9 cellular contexts compared by ENCODE assay signal in genomic region chrX:156029707-156030442, GRCh38. TPM values are rescaled to one million over a fixed set of nuclear protein-coding genes. Genes with fewer than 3 reads are reported as not detected.
DNase-seq lines count a peak whose midpoint lies in the region; ATAC-seq, FAIRE-seq and TF ChIP-seq lines count a peak whose summit lies in the region.
"Not testable (repeated sequence)": the region's sequence is repeated elsewhere in the genome, so short reads cannot be mapped to it uniquely, and the experiment has no call there.
"Had no signal": no experiment of that assay in that cellular context is flagged by ENCODE, and none has a peak within 500 bp of the region (broad histone marks: within the 10 kb centered on the region; RNA-seq: fewer than 3 reads in every experiment).

No MANE protein-coding gene starts in this region.

- H3K9ac ChIP-seq in K562 (ENCODE audit: insufficient read depth in 1 of 2, low read depth in 2 of 2, low read length in 2 of 2); mesendoderm (ENCODE audit: low read length): not testable (repeated sequence)

- H3K4ac ChIP-seq in mesendoderm (ENCODE audit: low read depth, low read length): not testable (repeated sequence)

- not testable (repeated sequence) for H3K4me1 ChIP-seq in GM23338 (ENCODE audit: insufficient read depth); RWPE2 (ENCODE audit: insufficient read depth, poor library complexity, severe bottlenecking); K562 (replicated peaks in 1 of 2; ENCODE audit: control insufficient read depth in 2 of 2, insufficient read depth in 2 of 2, low read length in 2 of 2); mesendoderm (ENCODE audit: control insufficient read depth, low read depth, low read length)

- ATAC-seq in GM23338, K562: not testable (repeated sequence)
- ATAC-seq in RWPE2 (ENCODE audit: low read depth): peak; percentile 58; the same call in 2 of the 3 replicates

- H2BK120ac ChIP-seq in mesendoderm (ENCODE audit: low read depth, low read length): not testable (repeated sequence)

- BruUV-seq in K562 (replicated peaks; lab: Mats Ljungman, UMichigan): not testable (repeated sequence)

- H3K36me3 ChIP-seq in GM23338 (ENCODE audit: insufficient read depth); RWPE2 (ENCODE audit: low read depth); K562 (ENCODE audit: control insufficient read depth, insufficient read depth, low read length); mesendoderm (ENCODE audit: control insufficient read depth, insufficient read depth, low read length): not testable (repeated sequence)

- not testable (repeated sequence) for H2BK15ac ChIP-seq in mesendoderm (replicated peaks; ENCODE audit: low read depth)

- CTCF ChIA-PET in K562 (lab: Yijun Ruan, JAX; ENCODE audit: low intra/inter-chr PET ratio): not testable (repeated sequence)

- H3K56ac ChIP-seq in mesendoderm (ENCODE audit: low read length): not testable (repeated sequence)

- not testable (repeated sequence) for H3K23ac ChIP-seq in mesendoderm (ENCODE audit: low read length)

- not testable (repeated sequence) for H3K27me3 ChIP-seq in GM23338 (ENCODE audit: insufficient read depth); RWPE2 (ENCODE audit: insufficient read depth, poor library complexity, severe bottlenecking); K562 (ENCODE audit: control insufficient read depth in 2 of 2, insufficient read depth in 2 of 2, low read length in 2 of 2); mesendoderm (ENCODE audit: insufficient read depth, low read length, poor library complexity)

- not testable (repeated sequence) for H3K9me3 ChIP-seq in RWPE2 (ENCODE audit: severe bottlenecking); K562 (replicated peaks; ENCODE audit: control insufficient read depth, insufficient read depth, low read depth, low read length)

- H3F3A ChIP-seq in GM23338 (replicated peaks; ENCODE audit: low read depth): not testable (repeated sequence)

- TF ChIP-seq RAD21 in K562 (CRISPR knock-in tag; conservative IDR thresholded peaks at IDR 0.05 in 1 of 2, IDR thresholded peaks at IDR 0.05 in 1 of 2): not testable (repeated sequence)

- not testable (repeated sequence) for FAIRE-seq in K562 (lab: Jason Lieb, UNC)

- H3K27ac Mint-ChIP-seq in GM23338: not testable (repeated sequence)

- not testable (repeated sequence) for H3K4me3 ChIP-seq in GM23338; RWPE2 (ENCODE audit: severe bottlenecking); K562; mesendoderm (ENCODE audit: low read length)

- in situ Hi-C loops in ACHN (cut with HindIII; ENCODE audit: low pct_ligation_motif_present, low pct_unique_long_range_greater_than_20kb, low sequenced_read_pairs); K562 (cut with MboI): not testable (repeated sequence)

- H3K36me3 Mint-ChIP-seq in GM23338 (ENCODE audit: low read depth): not testable (repeated sequence)

- H3K4me1 Mint-ChIP-seq in GM23338: not testable (repeated sequence)

- DNase-seq in ACHN (peak; percentile 12), GM23338 (ENCODE audit: low spot score) (peak; percentile 12), K562 (ENCODE audit: extremely low read depth in 1 of 4, low spot score in 3 of 4) (peak in 1 of 4 experiments; percentile 45), foreskin melanocyte (peak; percentile 14), left kidney (ENCODE audit: low read depth, low spot score) (peak; percentile 51), mesendoderm (peak; percentile 16), smooth muscle cell of the brain vasculature (ENCODE audit: low read depth, low spot score) (peak; percentile 35)
- DNase-seq in RWPE2 (ENCODE audit: low spot score): not testable (repeated sequence)

- not testable (repeated sequence) for TF ChIP-seq EP300 in K562 (IDR thresholded peaks at IDR 0.05; ENCODE audit: low read length)

- H3K27ac ChIP-seq in GM23338 (ENCODE audit: low read depth); RWPE2 (ENCODE audit: poor library complexity, severe bottlenecking); K562 (ENCODE audit: extremely low read depth, low read depth, low read length); mesendoderm (ENCODE audit: low read depth, low read length): not testable (repeated sequence)

- not testable (repeated sequence) for H3K79me1 ChIP-seq in mesendoderm (ENCODE audit: low read length)

- not testable (repeated sequence) for H4K5ac ChIP-seq in mesendoderm (ENCODE audit: low read length)

- H3K18ac ChIP-seq in mesendoderm (ENCODE audit: low read length): not testable (repeated sequence)

- TF ChIP-seq CTCF in GM23338 (conservative IDR thresholded peaks at IDR 0.05; ENCODE audit: low read depth in 2 of 2); RWPE2 (IDR thresholded peaks at IDR 0.05; ENCODE audit: poor library complexity, severe bottlenecking); K562 (IDR thresholded peaks at IDR 0.05 in 2 of 3, conservative IDR thresholded peaks at IDR 0.05 in 1 of 3; ENCODE audit: insufficient read depth in 2 of 3, low read depth in 1 of 3, low read length in 3 of 3): not testable (repeated sequence)

- intact Hi-C loops in K562 (cut with micrococcal nuclease): not testable (repeated sequence)

- H3K9me1 ChIP-seq in K562 (ENCODE audit: control insufficient read depth, insufficient read depth, low read length): not testable (repeated sequence)

- no CpG with 5 or more reads among the region's 9 CpGs for WGBS in K562 (ENCODE audit: insufficient coverage, low coverage, missing lambda C conversion rate)
- no CpG with 5 or more reads among the region's 9 CpGs for WGBS in mesendoderm (ENCODE audit: extremely low coverage, insufficient coverage, low lambda C conversion rate)

- not testable (repeated sequence) for H4K8ac ChIP-seq in mesendoderm (ENCODE audit: low read depth, low read length)

- H3K4me3 Mint-ChIP-seq in GM23338: not testable (repeated sequence)

- not testable (repeated sequence) for H2AFZ ChIP-seq in GM23338; K562 (ENCODE audit: low read depth, low read length)

- H3K4me2 ChIP-seq in GM23338; K562 (ENCODE audit: insufficient read depth, low read length); mesendoderm (ENCODE audit: low read length): not testable (repeated sequence)

- not testable (repeated sequence) for H3K9me3 Mint-ChIP-seq in GM23338

- H3K27me3 Mint-ChIP-seq in GM23338 (ENCODE audit: insufficient read depth, low read depth, poor library complexity): not testable (repeated sequence)

- not testable (repeated sequence) for H4K20me1 ChIP-seq in GM23338 (replicated peaks; ENCODE audit: insufficient read depth); K562 (replicated peaks; ENCODE audit: control insufficient read depth, insufficient read depth, low read length)

- H3K9me2 ChIP-seq in GM23338 (ENCODE audit: insufficient read depth): not testable (repeated sequence)

- POLR2A ChIA-PET in K562 (lab: Yijun Ruan, JAX): not testable (repeated sequence)

- H2AK5ac ChIP-seq in mesendoderm (ENCODE audit: low read length): not testable (repeated sequence)

- TF ChIP-seq POLR2A in K562 (conservative IDR thresholded peaks at IDR 0.05): not testable (repeated sequence)

- not testable (repeated sequence) for H2BK5ac ChIP-seq in mesendoderm (ENCODE audit: low read length)

- not testable (repeated sequence) for H3K79me2 ChIP-seq in GM23338 (replicated peaks; ENCODE audit: insufficient read depth); K562 (ENCODE audit: control insufficient read depth, insufficient read depth, low read length); mesendoderm (ENCODE audit: control insufficient read depth, insufficient read depth, low read length)

TF ChIP-seq in K562, 482 proteins besides CTCF, POLR2A, EP300 and RAD21 (continues in another document):
- peak; percentile 68 for TF ChIP-seq PCBP2 (IDR thresholded peaks at IDR 0.05; ENCODE audit: low read depth, low read length, poor library complexity, severe bottlenecking)
- TF ChIP-seq, protein P1, sequence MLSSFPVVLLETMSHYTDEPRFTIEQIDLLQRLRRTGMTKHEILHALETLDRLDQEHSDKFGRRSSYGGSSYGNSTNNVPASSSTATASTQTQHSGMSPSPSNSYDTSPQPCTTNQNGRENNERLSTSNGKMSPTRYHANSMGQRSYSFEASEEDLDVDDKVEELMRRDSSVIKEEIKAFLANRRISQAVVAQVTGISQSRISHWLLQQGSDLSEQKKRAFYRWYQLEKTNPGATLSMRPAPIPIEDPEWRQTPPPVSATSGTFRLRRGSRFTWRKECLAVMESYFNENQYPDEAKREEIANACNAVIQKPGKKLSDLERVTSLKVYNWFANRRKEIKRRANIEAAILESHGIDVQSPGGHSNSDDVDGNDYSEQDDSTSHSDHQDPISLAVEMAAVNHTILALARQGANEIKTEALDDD (IDR thresholded peaks at IDR 0.05): peak; percentile 48; the same call in 1 of the 2 replicates
- TF ChIP-seq CREBBP (IDR thresholded peaks at IDR 0.05; ENCODE audit: low read depth, low read length): peak; percentile 87

RNA-seq across cellular contexts. Expression of gene IL9R, which starts 32.4 kb away (rescaled TPM):
- total RNA-seq in GM23338 (2014; rRNA removed; shearing (Covaris generic)): 0.31 and 1.6 TPM in 2 replicates
- polyA plus RNA-seq in GM23338 (2016; fragmentation: Nextera tagmentation; extraction: Ambion mirVana) (0.21 and 0.39 TPM in 2 replicates), K562 (2011; rRNA removed) (0.76 and 1.6 TPM in 2 replicates), K562 (2014; fragmentation: Illumina TruSeq; extraction: Trizol) (1.5 and 2.6 TPM in 2 replicates), K562 (2014; fragmentation: Nextera tagmentation; extraction: Ambion mirVana) (1 to 10 TPM in 1 of 2 experiments, under 1 TPM in 1; 0.58 to 2.1 TPM), K562 (2014; rRNA removed) (1.6 and 2.2 TPM in 2 replicates)
- total RNA-seq in K562 (2011; cell fraction: chromatin; rRNA removed; ENCODE audit: low replicate concordance): 0.63 and 4.1 TPM in 2 replicates
- total RNA-seq in K562 (2011; cell fraction: nucleolus; rRNA removed): 2.8 and 3.0 TPM in 2 replicates
- total RNA-seq in K562 (2011; cell fraction: nucleoplasm; rRNA removed): 1.5 and 2.3 TPM in 2 replicates
- total RNA-seq in K562 (2014; rRNA removed) (1.9 and 2.7 TPM in 2 replicates), K562 (2014; rRNA removed; fragmentation: Illumina TruSeq; extraction: Trizol) (0.99 and 1.5 TPM in 2 replicates), K562 (2015; rRNA removed; fragmentation: Illumina TruSeq; extraction: Trizol) (1.0 and 1.1 TPM in 2 replicates), K562 (2021) (2.2 and 2.7 TPM in 2 replicates)
- 1.0 and 2.6 TPM in 2 replicates for polyA plus RNA-seq in K562 (2011; cell fraction: cytosol; rRNA removed)
- polyA plus RNA-seq in K562 (2011; cell fraction: nucleus; rRNA removed): 1.1 and 3.4 TPM in 2 replicates
- 5.1 and 5.7 TPM in 2 replicates for polyA plus RNA-seq in K562 (2012)
- polyA minus RNA-seq in K562 (2011; rRNA and poly(A)+ RNA removed): 0.42 and 1.3 TPM in 2 replicates
- 0.64 and 1.8 TPM in 2 replicates for polyA minus RNA-seq in K562 (2011; cell fraction: cytosol; rRNA and poly(A)+ RNA removed)
- polyA minus RNA-seq in K562 (2011; cell fraction: nucleus; rRNA and poly(A)+ RNA removed): 0.54 and 0.67 TPM in 2 replicates
- polyA plus RNA-seq in mesendoderm (2013, experiment 1 of 2): 0.07 TPM
- 0.06 TPM for polyA plus RNA-seq in mesendoderm (2013, experiment 2 of 2)
- total RNA-seq: A172 had no signal
